Comparison of ENCODE assay signal across 1 cellular context in the genomic region with DNA sequence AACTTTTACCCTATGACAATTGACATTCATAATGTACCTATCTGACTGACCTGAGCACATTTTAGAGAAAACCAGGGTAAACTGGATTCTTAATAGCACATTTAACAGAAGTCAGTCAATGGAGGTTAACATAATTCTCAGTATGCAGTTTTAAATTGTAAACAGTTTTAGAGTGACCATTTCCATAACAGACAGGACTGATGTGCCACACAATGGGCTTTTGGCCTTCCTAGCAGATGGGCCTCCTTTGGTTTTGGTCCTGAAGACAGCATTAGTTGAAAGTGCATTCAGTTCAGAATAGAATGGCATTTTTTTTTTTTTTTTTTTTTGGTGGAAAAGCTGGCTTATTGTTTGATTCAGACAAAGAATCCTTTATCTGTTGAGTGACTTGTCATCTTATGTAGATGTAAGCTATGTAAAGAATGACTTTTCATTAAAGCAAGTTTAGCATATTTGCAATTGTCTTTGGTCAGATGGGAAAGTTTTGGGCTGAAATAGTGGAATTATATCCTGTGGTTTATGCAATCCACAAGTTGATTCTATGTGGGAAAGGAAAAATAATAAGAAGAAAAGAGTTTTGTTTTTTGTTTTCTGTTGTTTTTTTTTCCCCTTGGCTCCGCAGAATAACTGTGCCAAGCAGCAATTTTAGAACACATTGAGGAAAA.
TF ChIP-seq lines count a peak whose summit lies in the region.

No MANE protein-coding gene starts in this region.

TF ChIP-seq in SK-N-SH treated with all-trans-retinoic acid at 6 μM for 48 hours, 23 proteins besides CTCF, POLR2A, EP300 and RAD21 (continued from another document):
- TF ChIP-seq ARNTL (CRISPR knock-in tag; IDR thresholded peaks at IDR 0.05; ENCODE audit: borderline replicate concordance, low read depth) (no peak), ZC3H10 (CRISPR knock-in tag; IDR thresholded peaks at IDR 0.05) (no peak)
- TF ChIP-seq, protein P1, sequence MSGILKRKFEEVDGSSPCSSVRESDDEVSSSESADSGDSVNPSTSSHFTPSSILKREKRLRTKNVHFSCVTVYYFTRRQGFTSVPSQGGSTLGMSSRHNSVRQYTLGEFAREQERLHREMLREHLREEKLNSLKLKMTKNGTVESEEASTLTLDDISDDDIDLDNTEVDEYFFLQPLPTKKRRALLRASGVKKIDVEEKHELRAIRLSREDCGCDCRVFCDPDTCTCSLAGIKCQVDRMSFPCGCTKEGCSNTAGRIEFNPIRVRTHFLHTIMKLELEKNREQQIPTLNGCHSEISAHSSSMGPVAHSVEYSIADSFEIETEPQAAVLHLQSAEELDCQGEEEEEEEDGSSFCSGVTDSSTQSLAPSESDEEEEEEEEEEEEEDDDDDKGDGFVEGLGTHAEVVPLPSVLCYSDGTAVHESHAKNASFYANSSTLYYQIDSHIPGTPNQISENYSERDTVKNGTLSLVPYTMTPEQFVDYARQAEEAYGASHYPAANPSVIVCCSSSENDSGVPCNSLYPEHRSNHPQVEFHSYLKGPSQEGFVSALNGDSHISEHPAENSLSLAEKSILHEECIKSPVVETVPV (CRISPR knock-in tag; IDR thresholded peaks at IDR 0.05): no peak
